In genomic region chr19:4374451-4375163, GRCh38 we compare ENCODE assay signal across 1 cellular context.
A peak's percentile ranks its signal among the peaks of the same experiment; 100 is the strongest.
TF ChIP-seq lines count a peak whose summit lies in the region.

No MANE protein-coding gene starts in this region.

TF ChIP-seq in HepG2, 621 proteins besides CTCF, POLR2A, EP300 and RAD21 (continued from another document and continues in another):
- TF ChIP-seq IKZF5 (CRISPR knock-in tag; IDR thresholded peaks at IDR 0.05) (peak; percentile 86), ZSCAN20 (CRISPR knock-in tag; IDR thresholded peaks at IDR 0.05; ENCODE audit: borderline replicate concordance) (no peak), BCL6 (CRISPR knock-in tag; IDR thresholded peaks at IDR 0.05) (peak; percentile 72), ZNF788 (CRISPR knock-in tag; IDR thresholded peaks at IDR 0.05; ENCODE audit: borderline replicate concordance) (peak; percentile 78), ZNF543 (CRISPR knock-in tag; IDR thresholded peaks at IDR 0.05) (peak; percentile 78), BHLHE40 (IDR thresholded peaks at IDR 0.05; ENCODE audit: low read length) (peak; percentile 70; the same call in 1 of the 2 replicates), ZXDC (CRISPR knock-in tag; IDR thresholded peaks at IDR 0.05) (no peak), KDM4B (CRISPR knock-in tag; IDR thresholded peaks at IDR 0.05) (peak; percentile 50; the same call in 1 of the 2 replicates), ZNF335 (CRISPR knock-in tag; IDR thresholded peaks at IDR 0.05) (peak; percentile 79), ZNF234 (CRISPR knock-in tag; conservative IDR thresholded peaks at IDR 0.05) (no peak), CREB3 (CRISPR knock-in tag; IDR thresholded peaks at IDR 0.05) (peak; percentile 66; the same call in 1 of the 2 replicates), NCOR1 (IDR thresholded peaks at IDR 0.05; ENCODE audit: borderline replicate concordance, low read length) (no peak), THRA (CRISPR knock-in tag; IDR thresholded peaks at IDR 0.05; ENCODE audit: borderline replicate concordance) (peak; percentile 57; the same call in 1 of the 2 replicates), HNRNPUL1 (IDR thresholded peaks at IDR 0.05; ENCODE audit: low read depth, low read length) (no peak), ZNF317 (CRISPR knock-in tag; IDR thresholded peaks at IDR 0.05) (peak; percentile 66; the same call in 1 of the 2 replicates), GZF1 (CRISPR knock-in tag; IDR thresholded peaks at IDR 0.05) (no peak; the same call in 1 of the 2 replicates), GLMP (CRISPR knock-in tag; IDR thresholded peaks at IDR 0.05; ENCODE audit: borderline replicate concordance) (no peak), PHF5A (CRISPR knock-in tag; IDR thresholded peaks at IDR 0.05; ENCODE audit: low read depth, unreplicated experiment) (no peak), ZNF597 (CRISPR knock-in tag; IDR thresholded peaks at IDR 0.05) (no peak), REXO4 (CRISPR knock-in tag; IDR thresholded peaks at IDR 0.05; ENCODE audit: borderline replicate concordance) (no peak), ZNF510 (CRISPR knock-in tag; IDR thresholded peaks at IDR 0.05; ENCODE audit: low read depth) (no peak; the same call in 1 of the 2 replicates), IKZF1 (IDR thresholded peaks at IDR 0.05) (no peak), YEATS2 (CRISPR knock-in tag; IDR thresholded peaks at IDR 0.05; ENCODE audit: borderline replicate concordance) (peak; percentile 88), RCOR2 (CRISPR knock-in tag; IDR thresholded peaks at IDR 0.05) (peak; percentile 51; the same call in 1 of the 2 replicates), ZFP1 (CRISPR knock-in tag; IDR thresholded peaks at IDR 0.05) (peak; percentile 36; the same call in 1 of the 2 replicates), NFKBIZ (CRISPR knock-in tag; IDR thresholded peaks at IDR 0.05) (peak; percentile 86), ZFP36L1 (CRISPR knock-in tag; IDR thresholded peaks at IDR 0.05) (peak; percentile 81; the same call in 1 of the 2 replicates), ZBTB40 (IDR thresholded peaks at IDR 0.05) (no peak), ZBTB40 (CRISPR knock-in tag; IDR thresholded peaks at IDR 0.05) (peak; percentile 84), MLX (CRISPR knock-in tag; IDR thresholded peaks at IDR 0.05) (peak; percentile 76), ZC3H4 (CRISPR knock-in tag; IDR thresholded peaks at IDR 0.05; ENCODE audit: borderline replicate concordance) (peak; percentile 48; the same call in 1 of the 2 replicates)
